ENCODE assay signal across 27 cellular contexts in genomic region chrX:2568125-2568524, GRCh38.
DNase-seq lines count a peak whose midpoint lies in the region; ATAC-seq, FAIRE-seq and TF ChIP-seq lines count a peak whose summit lies in the region.
"Had no signal": no experiment of that assay in that cellular context is flagged by ENCODE, and none has a peak within 500 bp of the region (broad histone marks: within the 10 kb centered on the region; RNA-seq: fewer than 3 reads in every experiment).

No MANE protein-coding gene starts in this region.

- CTCF ChIA-PET in HepG2 (lab: Yijun Ruan, JAX; ENCODE audit: low intra/inter-chr PET ratio, low total read pairs) = no interaction called here

- peaks cover 7% of the 10 kb centered on the region for H3K4me1 ChIP-seq in body of pancreas
- H3K4me1 ChIP-seq in HepG2 (ENCODE audit: insufficient read depth, low read length) = no peaks in the 10 kb centered on the region
- no peaks in the 10 kb centered on the region for H3K4me1 ChIP-seq in sigmoid colon
- H3K4me1 ChIP-seq: BE2C, BLaER1 had no signal

- WGBS in body of pancreas, 2 donors = 52 to 58% methylated on average over 6 of the region's 6 CpGs
- WGBS in HepG2 (ENCODE audit: low lambda C conversion rate) = 50% methylated on average over 4 of the region's 6 CpGs
- WGBS in sigmoid colon, 2 donors = 88 to 92% methylated on average over 6 of the region's 6 CpGs

- TF ChIP-seq EP300 in HepG2 (IDR thresholded peaks at IDR 0.05; ENCODE audit: low read depth in 2 of 2, low read length in 2 of 2) (no peak), HepG2 (CRISPR knock-in tag; IDR thresholded peaks at IDR 0.05; ENCODE audit: borderline replicate concordance) (no peak), sigmoid colon (IDR thresholded peaks at IDR 0.05) (no peak)

- no peaks in the 10 kb centered on the region for H3K27me3 ChIP-seq in body of pancreas
- H3K27me3 ChIP-seq in HepG2 (ENCODE audit: control insufficient read depth in 1 of 2, insufficient read depth in 2 of 2, low read length in 2 of 2) = no peaks in the 10 kb centered on the region
- no peaks in the 10 kb centered on the region for H3K27me3 ChIP-seq in sigmoid colon
- H3K27me3 ChIP-seq: BE2C, BLaER1 had no signal

- FAIRE-seq in HepG2 (lab: Jason Lieb, UNC) = no peak
- FAIRE-seq: A204.1, GM12878, GM12892, GM18507 had no signal

- TF ChIP-seq POLR2A in body of pancreas (IDR thresholded peaks at IDR 0.05) (no peak), HepG2 (IDR thresholded peaks at IDR 0.05; ENCODE audit: insufficient read depth in 1 of 2, low read depth in 2 of 2, low read length in 2 of 2) (no peak), sigmoid colon (IDR thresholded peaks at IDR 0.05) (no peak)

- H2AFZ ChIP-seq in HepG2 (ENCODE audit: low read length) = no peak overlapping the region

- no peaks in the 10 kb centered on the region for H3K36me3 ChIP-seq in body of pancreas (replicated peaks in 1 of 2; ENCODE audit: insufficient read depth in 1 of 2, low read depth in 2 of 2)
- H3K36me3 ChIP-seq in HepG2 (replicated peaks in 1 of 2; ENCODE audit: control insufficient read depth in 1 of 2, insufficient read depth in 2 of 2, low read length in 2 of 2) = no peaks in the 10 kb centered on the region
- H3K36me3 ChIP-seq in sigmoid colon = no peaks in the 10 kb centered on the region
- H3K36me3 ChIP-seq: BE2C had no signal

- intact Hi-C loops in body of pancreas (cut with DNase I) (no loop called here), HepG2 (cut with micrococcal nuclease; ENCODE audit: unreplicated experiment) (no loop called here), sigmoid colon (cut with DNase I) (no loop called here)

- POLR2A ChIA-PET in HepG2 (lab: Yijun Ruan, JAX) = no interaction called here

- H3K9ac ChIP-seq in HepG2 (ENCODE audit: insufficient read depth, low read depth, low read length) = no peak overlapping the region
- H3K9ac ChIP-seq: BLaER1 had no signal

- no peaks in the 10 kb centered on the region for H4K20me1 ChIP-seq in HepG2 (ENCODE audit: insufficient read depth, low read length)
- H4K20me1 ChIP-seq: BLaER1 had no signal

- no TSS peak for BruUV-seq in HepG2 (replicated peaks; lab: Mats Ljungman, UMichigan)

- H3K4me3 ChIP-seq in body of pancreas (no peak overlapping the region), HepG2 (replicated peaks in 1 of 3; ENCODE audit: insufficient read depth in 1 of 3, low read depth in 2 of 3, low read length in 3 of 3) (no peak overlapping the region), sigmoid colon (no peak overlapping the region)
- H3K4me3 ChIP-seq: BLaER1, GM12878 had no signal

- peak; percentile 69 for ATAC-seq in body of pancreas
- ATAC-seq in HepG2 = no peak
- no peak for ATAC-seq in HG02884 (IDR thresholded peaks at IDR 0.05; ENCODE audit: unreplicated experiment)
- no peak for ATAC-seq in HG02870 (IDR thresholded peaks at IDR 0.05; ENCODE audit: unreplicated experiment)
- ATAC-seq: GM12878 had no signal

- H3K9me3 ChIP-seq in body of pancreas = no peaks in the 10 kb centered on the region
- H3K9me3 ChIP-seq in HepG2 (ENCODE audit: low read length) = no peaks in the 10 kb centered on the region
- no peaks in the 10 kb centered on the region for H3K9me3 ChIP-seq in sigmoid colon
- H3K9me3 ChIP-seq: BE2C had no signal

- no peak for TF ChIP-seq RAD21 in HepG2 (CRISPR knock-in tag; IDR thresholded peaks at IDR 0.05)

- TF ChIP-seq CTCF in body of pancreas (IDR thresholded peaks at IDR 0.05) (no peak), HepG2 (CRISPR knock-in tag; IDR thresholded peaks at IDR 0.05) (no peak), sigmoid colon (IDR thresholded peaks at IDR 0.05) (no peak)

- DNase-seq in body of pancreas (no peak), HepG2 (ENCODE audit: low spot score) (no peak), mucosa of gallbladder (ENCODE audit: low spot score) (peak; percentile 12), sigmoid colon (no peak)
- DNase-seq in stimulated activated CD4-positive, alpha-beta T cell treated with anti-CD3 and anti-CD28 coated beads, Interleukin-4, amount 100 ng/mL, for 24 hours = no peak
- DNase-seq: 8988T; ACHN; BE2C; C1 segment of cervical spinal cord; CD4-positive, alpha-beta memory T cell; CD4-positive, CD25-positive, alpha-beta regulatory T cell; CD8-positive, alpha-beta memory T cell; COR-L47; DMS 273 treated with DMSO at 0.1 percent for 48 hours; DMS153; DMS53; DMS79; DND-41; EL; GDM1 had no signal

- no peak overlapping the region for H3K4me2 ChIP-seq in HepG2 (ENCODE audit: low read depth, low read length)
- H3K4me2 ChIP-seq: BLaER1 had no signal

- no peaks in the 10 kb centered on the region for H3K79me2 ChIP-seq in HepG2 (ENCODE audit: insufficient read depth, low read length)

- in situ Hi-C loops in HepG2 (cut with HindIII; ENCODE audit: extremely low pct_ligation_motif_present, low pct_unique_long_range_greater_than_20kb) = no loop called here

- H3K27ac ChIP-seq in body of pancreas = peak overlapping the region in 1 of 4 donors; percentile 3
- H3K27ac ChIP-seq in HepG2 (ENCODE audit: extremely low read length, insufficient read depth, low read length) = no peak overlapping the region
- H3K27ac ChIP-seq in sigmoid colon = no peak overlapping the region
- H3K27ac ChIP-seq: BLaER1 had no signal

TF ChIP-seq in HepG2, 621 proteins besides CTCF, POLR2A, EP300 and RAD21:
- TF ChIP-seq FOXO1 (CRISPR knock-in tag; IDR thresholded peaks at IDR 0.05) (no peak), MEIS1 (CRISPR knock-in tag; IDR thresholded peaks at IDR 0.05; ENCODE audit: borderline replicate concordance) (no peak), ARNT (IDR thresholded peaks at IDR 0.05) (no peak), ZBTB21 (CRISPR knock-in tag; IDR thresholded peaks at IDR 0.05) (0 out of 2 replicates have a peak, but pooled peaks have one; percentile 35), POLR2G (IDR thresholded peaks at IDR 0.05; ENCODE audit: low read depth, low read length) (no peak), SP4 (CRISPR knock-in tag; IDR thresholded peaks at IDR 0.05) (no peak), HNF1A (IDR thresholded peaks at IDR 0.05; ENCODE audit: low read depth) (no peak), HNF1A (CRISPR knock-in tag; IDR thresholded peaks at IDR 0.05; ENCODE audit: borderline replicate concordance) (no peak)
